Comparison of ENCODE assay signal across 14 cellular contexts in the genomic region with DNA sequence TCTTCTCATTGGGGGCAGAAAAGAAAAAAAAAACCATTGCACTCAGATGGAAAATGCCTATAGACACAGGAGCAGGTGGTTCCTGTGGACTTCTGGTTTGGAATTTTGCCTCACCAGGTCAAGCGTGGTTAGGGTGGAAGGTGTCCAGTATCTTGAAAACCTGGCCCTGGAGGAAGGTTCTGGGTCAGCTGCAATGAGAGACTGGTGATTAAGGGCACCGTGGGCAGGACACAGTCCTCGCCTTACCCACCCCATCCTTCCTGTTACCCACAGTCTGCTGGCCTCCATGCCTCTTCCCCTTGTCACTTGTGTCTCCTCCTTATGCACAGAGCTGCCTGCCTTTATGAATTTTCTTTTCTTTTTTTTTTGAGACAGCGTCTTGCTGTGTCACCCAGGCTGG.
"Had no signal": no experiment of that assay in that cellular context is flagged by ENCODE, and none has a peak within 500 bp of the region (broad histone marks: within the 10 kb centered on the region; RNA-seq: fewer than 3 reads in every experiment).

No MANE protein-coding gene starts in this region.

- H3K27ac Mint-ChIP-seq: activated CD8-positive, alpha-beta T cell treated with anti-CD3 and anti-CD28 coated beads, Interleukin-2, amount 10 ng/mL, durations not matched to agents 7 days and 5 days; T-helper 1 cell treated with Interleukin-12 subunit alpha and Interleukin-12 subunit beta and Interleukin-4 antibody, amounts not matched to agents 30 μg/mL and 1 μg/mL, for 36 hours; WTC11 had no signal

- ATAC-seq: activated CD8-positive, alpha-beta T cell treated with anti-CD3 and anti-CD28 coated beads, Interleukin-2, amount 10 ng/mL, durations not matched to agents 7 days and 5 days; sciatic nerve; stimulated activated naive CD8-positive, alpha-beta T cell treated with anti-CD3 and anti-CD28 coated beads, Interleukin-15, amount 100 ng/mL, for 72 hours; WTC11 had no signal

- H3K36me3 Mint-ChIP-seq: WTC11 had no signal

- H3K9me3 Mint-ChIP-seq: neural crest cell; stimulated activated naive CD8-positive, alpha-beta T cell treated with anti-CD3 and anti-CD28 coated beads, Interleukin-15, amount 100 ng/mL, for 72 hours; T-helper 1 cell treated with Interleukin-12 subunit alpha and Interleukin-12 subunit beta and Interleukin-4 antibody, amounts not matched to agents 30 μg/mL and 1 μg/mL, for 36 hours; WTC11 had no signal

- H3K4me1 Mint-ChIP-seq: stimulated activated naive CD8-positive, alpha-beta T cell treated with anti-CD3 and anti-CD28 coated beads, Interleukin-15, amount 100 ng/mL, for 72 hours had no signal

- H3K27me3 Mint-ChIP-seq: stimulated activated naive CD8-positive, alpha-beta T cell treated with anti-CD3 and anti-CD28 coated beads, Interleukin-15, amount 100 ng/mL, for 72 hours had no signal

- H3K4me3 Mint-ChIP-seq: activated CD8-positive, alpha-beta T cell treated with anti-CD3 and anti-CD28 coated beads, Interleukin-2, amount 10 ng/mL, durations not matched to agents 7 days and 5 days; neural crest cell; stimulated activated naive CD8-positive, alpha-beta T cell treated with anti-CD3 and anti-CD28 coated beads, Interleukin-15, amount 100 ng/mL, for 72 hours; T-helper 1 cell treated with Interleukin-12 subunit alpha and Interleukin-12 subunit beta and Interleukin-4 antibody, amounts not matched to agents 30 μg/mL and 1 μg/mL, for 36 hours; WTC11 had no signal

- DNase-seq: activated CD4-positive, alpha-beta T cell treated with anti-CD3 and anti-CD28 coated beads for 48 hours; activated CD8-positive, alpha-beta T cell treated with anti-CD3 and anti-CD28 coated beads, Interleukin-2, amount 10 ng/mL, durations not matched to agents 7 days and 5 days; activated naive CD4-positive, alpha-beta T cell treated with Interleukin-2 at 50 U/mL for 16 hours; activated T-cell treated with anti-CD3 and anti-CD28 coated beads for 4 hours; effector CD4-positive, alpha-beta T cell; foreskin fibroblast; glutamatergic neuron; ovary; stimulated activated naive CD8-positive, alpha-beta T cell treated with anti-CD3 and anti-CD28 coated beads, Interleukin-15, amount 100 ng/mL, for 72 hours; upper lobe of left lung had no signal
